In the genomic region with DNA sequence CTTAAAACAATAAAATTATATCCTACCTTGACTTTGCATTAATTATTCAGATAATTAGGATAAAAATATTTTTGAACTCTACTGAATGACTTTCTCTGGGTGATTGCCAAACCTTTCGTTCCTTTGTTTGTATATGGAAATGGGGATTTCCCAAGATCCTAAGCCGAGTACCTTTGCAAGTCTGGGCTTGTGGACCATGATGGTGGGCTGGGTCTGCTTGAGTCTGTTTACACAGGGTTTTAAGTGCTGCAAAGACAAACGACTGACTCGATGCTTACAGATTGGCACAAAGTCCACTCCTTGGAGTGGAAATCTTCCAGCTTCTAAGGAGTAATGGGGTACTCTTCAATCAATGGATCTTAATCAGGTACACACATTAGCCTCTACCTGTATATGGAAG, we compare ENCODE assay signal across 1 cellular context.
TF ChIP-seq lines count a peak whose summit lies in the region.

No MANE protein-coding gene starts in this region.

TF ChIP-seq in GM23338, 12 proteins besides CTCF, POLR2A, EP300 and RAD21 (continued from another document):
- no peak for TF ChIP-seq EZH2phosphoT487 (IDR thresholded peaks at IDR 0.05; ENCODE audit: unreplicated experiment)
- TF ChIP-seq ZNF331 (CRISPR knock-in tag; IDR thresholded peaks at IDR 0.05; ENCODE audit: low read depth): no peak
- TF ChIP-seq, protein P1, sequence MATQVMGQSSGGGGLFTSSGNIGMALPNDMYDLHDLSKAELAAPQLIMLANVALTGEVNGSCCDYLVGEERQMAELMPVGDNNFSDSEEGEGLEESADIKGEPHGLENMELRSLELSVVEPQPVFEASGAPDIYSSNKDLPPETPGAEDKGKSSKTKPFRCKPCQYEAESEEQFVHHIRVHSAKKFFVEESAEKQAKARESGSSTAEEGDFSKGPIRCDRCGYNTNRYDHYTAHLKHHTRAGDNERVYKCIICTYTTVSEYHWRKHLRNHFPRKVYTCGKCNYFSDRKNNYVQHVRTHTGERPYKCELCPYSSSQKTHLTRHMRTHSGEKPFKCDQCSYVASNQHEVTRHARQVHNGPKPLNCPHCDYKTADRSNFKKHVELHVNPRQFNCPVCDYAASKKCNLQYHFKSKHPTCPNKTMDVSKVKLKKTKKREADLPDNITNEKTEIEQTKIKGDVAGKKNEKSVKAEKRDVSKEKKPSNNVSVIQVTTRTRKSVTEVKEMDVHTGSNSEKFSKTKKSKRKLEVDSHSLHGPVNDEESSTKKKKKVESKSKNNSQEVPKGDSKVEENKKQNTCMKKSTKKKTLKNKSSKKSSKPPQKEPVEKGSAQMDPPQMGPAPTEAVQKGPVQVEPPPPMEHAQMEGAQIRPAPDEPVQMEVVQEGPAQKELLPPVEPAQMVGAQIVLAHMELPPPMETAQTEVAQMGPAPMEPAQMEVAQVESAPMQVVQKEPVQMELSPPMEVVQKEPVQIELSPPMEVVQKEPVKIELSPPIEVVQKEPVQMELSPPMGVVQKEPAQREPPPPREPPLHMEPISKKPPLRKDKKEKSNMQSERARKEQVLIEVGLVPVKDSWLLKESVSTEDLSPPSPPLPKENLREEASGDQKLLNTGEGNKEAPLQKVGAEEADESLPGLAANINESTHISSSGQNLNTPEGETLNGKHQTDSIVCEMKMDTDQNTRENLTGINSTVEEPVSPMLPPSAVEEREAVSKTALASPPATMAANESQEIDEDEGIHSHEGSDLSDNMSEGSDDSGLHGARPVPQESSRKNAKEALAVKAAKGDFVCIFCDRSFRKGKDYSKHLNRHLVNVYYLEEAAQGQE (IDR thresholded peaks at IDR 0.05; ENCODE audit: unreplicated experiment): no peak
- no peak for TF ChIP-seq NANOG (IDR thresholded peaks at IDR 0.05; ENCODE audit: borderline replicate concordance)
- TF ChIP-seq, protein P2, sequence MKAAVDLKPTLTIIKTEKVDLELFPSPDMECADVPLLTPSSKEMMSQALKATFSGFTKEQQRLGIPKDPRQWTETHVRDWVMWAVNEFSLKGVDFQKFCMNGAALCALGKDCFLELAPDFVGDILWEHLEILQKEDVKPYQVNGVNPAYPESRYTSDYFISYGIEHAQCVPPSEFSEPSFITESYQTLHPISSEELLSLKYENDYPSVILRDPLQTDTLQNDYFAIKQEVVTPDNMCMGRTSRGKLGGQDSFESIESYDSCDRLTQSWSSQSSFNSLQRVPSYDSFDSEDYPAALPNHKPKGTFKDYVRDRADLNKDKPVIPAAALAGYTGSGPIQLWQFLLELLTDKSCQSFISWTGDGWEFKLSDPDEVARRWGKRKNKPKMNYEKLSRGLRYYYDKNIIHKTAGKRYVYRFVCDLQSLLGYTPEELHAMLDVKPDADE (IDR thresholded peaks at IDR 0.05): no peak
- TF ChIP-seq ZNF114 (CRISPR knock-in tag; IDR thresholded peaks at IDR 0.05): no peak
- no peak for TF ChIP-seq JUNB (IDR thresholded peaks at IDR 0.05; ENCODE audit: unreplicated experiment)
